ENCODE assay signal across 24 cellular contexts in genomic region chr2:51981813-51982212, GRCh38.
DNase-seq lines count a peak whose midpoint lies in the region; ATAC-seq, FAIRE-seq and TF ChIP-seq lines count a peak whose summit lies in the region.
"Had no signal": no experiment of that assay in that cellular context is flagged by ENCODE, and none has a peak within 500 bp of the region (broad histone marks: within the 10 kb centered on the region; RNA-seq: fewer than 3 reads in every experiment).

No MANE protein-coding gene starts in this region.

- DNase-seq in GM23248 = peak; percentile 41
- peak; percentile 49 for DNase-seq in NCI-H460 (ENCODE audit: extremely low read depth, low read depth)
- no peak for DNase-seq in K562 (ENCODE audit: extremely low read depth in 1 of 4, low spot score in 3 of 4)
- peak; percentile 11 for DNase-seq in fibroblast of villous mesenchyme (ENCODE audit: low read depth)
- no peak for DNase-seq in HEK293T (ENCODE audit: extremely low spot score)
- no peak for DNase-seq in H54 (ENCODE audit: insufficient read length, low spot score)
- DNase-seq in right cardiac atrium = no peak
- DNase-seq in stimulated activated naive CD4-positive, alpha-beta T cell treated with Interleukin-2 at 50 U/mL for 16 hours (lab: John Stamatoyannopoulos, UW) = no peak
- DNase-seq: activated CD4-positive, alpha-beta T cell treated with anti-CD3 and anti-CD28 coated beads for 1 hour; activated naive CD4-positive, alpha-beta T cell treated with anti-CD3 and anti-CD28 coated beads, Interleukin-2, amount 10 ng/mL, durations not matched to agents 7 days and 5 days; aorta; effector memory CD8-positive, alpha-beta T cell; left ventricle myocardium superior; MM.1S; naive thymus-derived CD8-positive, alpha-beta T cell; NCI-H1436; NCI-H748 treated with DMSO at 0.1 percent for 48 hours; stimulated activated CD4-positive, alpha-beta T cell treated with anti-CD3 and anti-CD28 coated beads, Interleukin-4, amount 100 ng/mL, for 24 hours; transverse colon had no signal

- H3K27ac ChIP-seq in GM23248 (no peak overlapping the region), K562 (ENCODE audit: extremely low read depth, low read depth, low read length) (no peak overlapping the region), right cardiac atrium (ENCODE audit: low read length) (no peak overlapping the region)
- H3K27ac ChIP-seq: esophagus muscularis mucosa, HL-60, transverse colon had no signal

- 40 to 42% methylated on average over 2 of the region's 2 CpGs for WGBS in GM23248 (ENCODE audit: low coverage in 1 of 2, low lambda C conversion rate in 2 of 2, missing lambda C conversion rate in 2 of 2), 2 experiments
- WGBS in K562 (ENCODE audit: insufficient coverage, low coverage, missing lambda C conversion rate) = 0% methylated on average over 2 of the region's 2 CpGs
- WGBS in right cardiac atrium = 58% methylated on average over 2 of the region's 2 CpGs

- in situ Hi-C loops in GM23248 (cut with MboI) (no loop called here), K562 (cut with MboI) (no loop called here)

- no peaks in the 10 kb centered on the region for H4K20me1 ChIP-seq in GM23248 (ENCODE audit: insufficient read depth)
- no peaks in the 10 kb centered on the region for H4K20me1 ChIP-seq in K562 (replicated peaks; ENCODE audit: control insufficient read depth, insufficient read depth, low read length)

- no peaks in the 10 kb centered on the region for H3K9me1 ChIP-seq in K562 (ENCODE audit: control insufficient read depth, insufficient read depth, low read length)

- no peak overlapping the region for H2AFZ ChIP-seq in GM23248
- H2AFZ ChIP-seq in K562 (ENCODE audit: low read depth, low read length) = no peak overlapping the region

- H3F3A ChIP-seq in GM23248 (ENCODE audit: insufficient read depth) = no peaks in the 10 kb centered on the region

- H3K9me2 ChIP-seq in GM23248 (ENCODE audit: insufficient read depth) = no peaks in the 10 kb centered on the region

- CTCF ChIA-PET in K562 (lab: Yijun Ruan, JAX; ENCODE audit: low intra/inter-chr PET ratio) = no interaction called here
- CTCF ChIA-PET in HEK293T (lab: Yijun Ruan, JAX) = no interaction called here

- H3K9me3 ChIP-seq in GM23248 (ENCODE audit: low read depth) = no peaks in the 10 kb centered on the region
- H3K9me3 ChIP-seq in K562 (replicated peaks; ENCODE audit: control insufficient read depth, insufficient read depth, low read depth, low read length) = no peaks in the 10 kb centered on the region
- no peaks in the 10 kb centered on the region for H3K9me3 ChIP-seq in right cardiac atrium (ENCODE audit: control insufficient read depth, low read length)
- H3K9me3 ChIP-seq: esophagus muscularis mucosa, transverse colon had no signal

- intact Hi-C loops in K562 (cut with micrococcal nuclease) (no loop called here), right cardiac atrium (cut with DNase I) (no loop called here)

- TF ChIP-seq POLR2A in K562 (conservative IDR thresholded peaks at IDR 0.05) (no peak), H54 (IDR thresholded peaks at IDR 0.05; ENCODE audit: low read depth, low read length) (no peak)

- no peaks in the 10 kb centered on the region for H3K27me3 ChIP-seq in GM23248 (replicated peaks; ENCODE audit: insufficient read depth)
- H3K27me3 ChIP-seq in K562 (ENCODE audit: control insufficient read depth in 2 of 2, insufficient read depth in 2 of 2, low read length in 2 of 2) = no peaks in the 10 kb centered on the region
- no peaks in the 10 kb centered on the region for H3K27me3 ChIP-seq in right cardiac atrium (ENCODE audit: control insufficient read depth, insufficient read depth)
- H3K27me3 ChIP-seq: esophagus muscularis mucosa, transverse colon had no signal

- FAIRE-seq in K562 (lab: Jason Lieb, UNC) = no peak
- no peak for FAIRE-seq in H54 (lab: Jason Lieb, UNC)
- FAIRE-seq: GM12892, GM19239 had no signal

- TF ChIP-seq EP300 in K562 (IDR thresholded peaks at IDR 0.05; ENCODE audit: low read length) = no peak

- no TSS peak for BruUV-seq in K562 (replicated peaks; lab: Mats Ljungman, UMichigan)

- POLR2A ChIA-PET in K562 (lab: Yijun Ruan, JAX) (no interaction called here), HEK293T (lab: Yijun Ruan, JAX) (no interaction called here)

- H3K36me3 ChIP-seq in GM23248 (ENCODE audit: low read depth) (no peaks in the 10 kb centered on the region), K562 (ENCODE audit: control insufficient read depth, insufficient read depth, low read length) (no peaks in the 10 kb centered on the region)
- H3K36me3 ChIP-seq: esophagus muscularis mucosa, transverse colon had no signal

- H3K9ac ChIP-seq in GM23248 (no peak overlapping the region), K562 (ENCODE audit: insufficient read depth in 1 of 2, low read depth in 2 of 2, low read length in 2 of 2) (no peak overlapping the region)

- H3K4me2 ChIP-seq in GM23248 (ENCODE audit: unreplicated experiment) (no peak overlapping the region), K562 (ENCODE audit: insufficient read depth, low read length) (no peak overlapping the region)

- H3K4me1 ChIP-seq in GM23248 (ENCODE audit: insufficient read depth) (peaks cover 4% of the 10 kb centered on the region; the same call in 1 of the 2 replicates), K562 (replicated peaks in 1 of 2; ENCODE audit: control insufficient read depth in 2 of 2, insufficient read depth in 2 of 2, low read length in 2 of 2) (no peaks in the 10 kb centered on the region), right cardiac atrium (ENCODE audit: control insufficient read depth, insufficient read depth, low read length) (no peaks in the 10 kb centered on the region)
- H3K4me1 ChIP-seq: transverse colon had no signal

- TF ChIP-seq CTCF in K562 (IDR thresholded peaks at IDR 0.05 in 2 of 3, conservative IDR thresholded peaks at IDR 0.05 in 1 of 3; ENCODE audit: insufficient read depth in 2 of 3, low read depth in 1 of 3, low read length in 3 of 3) (no peak), fibroblast of villous mesenchyme (IDR thresholded peaks at IDR 0.05; ENCODE audit: insufficient read depth, low read depth, low read length) (no peak)

- ATAC-seq in K562 = no peak
- no peak for ATAC-seq in right cardiac atrium
- ATAC-seq: effector memory CD8-positive, alpha-beta T cell; left ventricle myocardium superior; naive thymus-derived CD8-positive, alpha-beta T cell; Right ventricle myocardium inferior had no signal

- H3K4me3 ChIP-seq in GM23248 (no peak overlapping the region), K562 (no peak overlapping the region), fibroblast of villous mesenchyme (ENCODE audit: low read depth, low read length) (no peak overlapping the region), right cardiac atrium (ENCODE audit: low read length) (no peak overlapping the region)
- H3K4me3 ChIP-seq: esophagus muscularis mucosa, transverse colon had no signal

- H3K79me2 ChIP-seq in GM23248 (ENCODE audit: insufficient read depth) = no peaks in the 10 kb centered on the region
- H3K79me2 ChIP-seq in K562 (ENCODE audit: control insufficient read depth, insufficient read depth, low read length) = no peaks in the 10 kb centered on the region

- no peak for TF ChIP-seq RAD21 in K562 (CRISPR knock-in tag; conservative IDR thresholded peaks at IDR 0.05 in 1 of 2, IDR thresholded peaks at IDR 0.05 in 1 of 2)

TF ChIP-seq in K562, 482 proteins besides CTCF, POLR2A, EP300 and RAD21:
- no peak for TF ChIP-seq GABPB1 (CRISPR knock-in tag; IDR thresholded peaks at IDR 0.05)
- 0 out of 2 replicates have a peak, but pooled peaks have one; percentile 10 for TF ChIP-seq MAFG (tag; conservative IDR thresholded peaks at IDR 0.05)

TF ChIP-seq in HEK293T, 16 proteins besides CTCF, POLR2A, EP300 and RAD21:
- TF ChIP-seq L3MBTL2 (conservative IDR thresholded peaks at IDR 0.05) (no peak), LEF1 (IDR thresholded peaks at IDR 0.05; ENCODE audit: borderline replicate concordance) (no peak), FOXA1 (IDR thresholded peaks at IDR 0.05) (no peak)

Comparison
In these comparisons a context has a peak if more than half of its experiments do, and no peak if none do; other contexts are left out.
1. DNase-seq: peak in GM23248 (single experiment), NCI-H460 (single experiment) and fibroblast of villous mesenchyme (single experiment); none in K562 (0 of 4), HEK293T (single experiment), H54 (single experiment), right cardiac atrium (0 of 3) and stimulated activated naive CD4-positive, alpha-beta T cell treated with Interleukin-2 at 50 U/mL for 16 hours (single experiment).